ENCODE assay signal across 8 cellular contexts in genomic region chr6:159968295-159969203, GRCh38. TPM values are rescaled to one million over a fixed set of nuclear protein-coding genes. Genes with fewer than 3 reads are reported as not detected.
A peak's percentile ranks its signal among the peaks of the same experiment; 100 is the strongest.
DNase-seq lines count a peak whose midpoint lies in the region; ATAC-seq and TF ChIP-seq lines count a peak whose summit lies in the region.

TSS of gene IGF2R (plus strand) at chr6:159969082. CDS start at chr6:159969247, 165 bp downstream.

- H3K36me3 ChIP-seq in trophoblast cell (ENCODE audit: control insufficient read depth in 1 of 2, insufficient read depth in 2 of 2, low read length in 2 of 2) (peaks cover 0 to 5% of the 10 kb centered on the region in 2 experiments), tibial artery (no peaks in the 10 kb centered on the region)

- H3K9me3 ChIP-seq in trophoblast cell (ENCODE audit: insufficient read depth, low read depth, low read length) (peaks cover 2% of the 10 kb centered on the region), tibial artery (no peaks in the 10 kb centered on the region)

- H3K4me3 ChIP-seq in GM12865 (ENCODE audit: low read depth, low read length) (peak within 1 kb of the TSS; percentile 85), trophoblast cell (ENCODE audit: low read depth, low read length) (peak within 1 kb of the TSS; percentile 100), tibial artery (peak within 1 kb of the TSS; percentile 97 to 100)

- H4K12ac ChIP-seq in trophoblast cell (ENCODE audit: low read depth, low read length): peak within 1 kb of the TSS; percentile 90

- peak within 1 kb of the TSS; percentile 94 for H2AK5ac ChIP-seq in trophoblast cell (ENCODE audit: low read length)

- H2BK5ac ChIP-seq in trophoblast cell (ENCODE audit: low read depth, low read length, poor library complexity): peak within 1 kb of the TSS; percentile 74

- H3K4me3 Mint-ChIP-seq in activated naive CD8-positive, alpha-beta T cell treated with anti-CD3 and anti-CD28 coated beads, Interleukin-2, amount 50 U/mL, for 24 hours: peak within 1 kb of the TSS; percentile 97

- H2BK120ac ChIP-seq in trophoblast cell (ENCODE audit: insufficient read depth, low read length, poor library complexity): peak within 1 kb of the TSS; percentile 94

- H2BK12ac ChIP-seq in trophoblast cell (ENCODE audit: low read length): peak within 1 kb of the TSS; percentile 62

- peak within 1 kb of the TSS; percentile 89 for H3K4ac ChIP-seq in trophoblast cell (ENCODE audit: low read depth, low read length)

- peak within 1 kb of the TSS; percentile 92 for H2AFZ ChIP-seq in trophoblast cell (ENCODE audit: insufficient read depth, low read length, poor library complexity)

- intact Hi-C loops in Right ventricle myocardium superior (cut with DNase I): loop anchor here (5.0 kb wide), 1 partner anchor 74 kb away; no protein-coding TSS in a partner anchor
- intact Hi-C loops in tibial artery (cut with DNase I; ENCODE audit: low total_unique reads): loop anchor here (5.0 kb wide), 1 partner anchor 176 kb away; the partner anchor contains the start of gene MRPL18

- H3K9ac ChIP-seq in trophoblast cell (ENCODE audit: low read length): peak within 1 kb of the TSS; percentile 98

- H3K4me1 ChIP-seq in trophoblast cell (ENCODE audit: control insufficient read depth in 1 of 2, insufficient read depth in 2 of 2, low read length in 2 of 2) (peaks cover 3 to 9% of the 10 kb centered on the region in 2 experiments), tibial artery (peaks cover 0 to 36% (median 16%) of the 10 kb centered on the region in 4 donors)

- no CpG with 5 or more reads among the region's 68 CpGs for WGBS in trophoblast cell (ENCODE audit: extremely low coverage, insufficient coverage, insufficient read length)

- peaks cover 24% of the 10 kb centered on the region for H3K79me2 ChIP-seq in trophoblast cell (ENCODE audit: control insufficient read depth, insufficient read depth, low read length, poor library complexity)

- peak; percentile 84 for ATAC-seq in HG02571 (IDR thresholded peaks at IDR 0.05; ENCODE audit: unreplicated experiment)
- peak; percentile 83 for ATAC-seq in activated naive CD8-positive, alpha-beta T cell treated with anti-CD3 and anti-CD28 coated beads, Interleukin-2, amount 50 U/mL, for 24 hours
- peak; percentile 95 for ATAC-seq in Right ventricle myocardium superior (ENCODE audit: poor library complexity)

- H3K79me1 ChIP-seq in trophoblast cell (ENCODE audit: low read length): peaks cover 11% of the 10 kb centered on the region

- no peaks in the 10 kb centered on the region for H3K27me3 ChIP-seq in trophoblast cell (ENCODE audit: insufficient read depth, low read length)
- H3K27me3 ChIP-seq in tibial artery: no peaks in the 10 kb centered on the region

- H3K9me3 Mint-ChIP-seq in activated naive CD8-positive, alpha-beta T cell treated with anti-CD3 and anti-CD28 coated beads, Interleukin-2, amount 50 U/mL, for 24 hours: no peaks in the 10 kb centered on the region

- H3K27ac Mint-ChIP-seq in activated naive CD8-positive, alpha-beta T cell treated with anti-CD3 and anti-CD28 coated beads, Interleukin-2, amount 50 U/mL, for 24 hours: peak within 1 kb of the TSS; percentile 93

- H3K27ac ChIP-seq in trophoblast cell (ENCODE audit: low read depth, low read length) (peak within 1 kb of the TSS; percentile 84), tibial artery (peak within 1 kb of the TSS; percentile 89 to 91)

- no peaks in the 10 kb centered on the region for H3K27me3 Mint-ChIP-seq in activated naive CD8-positive, alpha-beta T cell treated with anti-CD3 and anti-CD28 coated beads, Interleukin-2, amount 50 U/mL, for 24 hours

- DNase-seq in GM12865 (ENCODE audit: low read depth) (peak; percentile 96), NCI-H1048 (lab: John Stamatoyannopoulos, UW) (peak; percentile 88), T follicular helper cell (ENCODE audit: low read depth) (peak; percentile 92), Right ventricle myocardium superior (peak; percentile 96), trophoblast cell (peak; percentile 87 to 92), tibial artery (peak; percentile 95 to 96)
- DNase-seq in activated naive CD8-positive, alpha-beta T cell treated with anti-CD3 and anti-CD28 coated beads, Interleukin-2, amount 50 U/mL, for 24 hours: peak; percentile 95

- H3K18ac ChIP-seq in trophoblast cell (ENCODE audit: low read length): peak within 1 kb of the TSS; percentile 84

- TF ChIP-seq CTCF in GM12865 (IDR thresholded peaks at IDR 0.05; ENCODE audit: insufficient read depth, low read depth, low read length, missing control alignments) (no peak), tibial artery (IDR thresholded peaks at IDR 0.05) (peak; percentile 17 to 35)

- peak within 1 kb of the TSS; percentile 96 for H3K14ac ChIP-seq in trophoblast cell (ENCODE audit: low read length)

- peaks cover 41% of the 10 kb centered on the region for H3K4me1 Mint-ChIP-seq in activated naive CD8-positive, alpha-beta T cell treated with anti-CD3 and anti-CD28 coated beads, Interleukin-2, amount 50 U/mL, for 24 hours

- H3K36me3 Mint-ChIP-seq in activated naive CD8-positive, alpha-beta T cell treated with anti-CD3 and anti-CD28 coated beads, Interleukin-2, amount 50 U/mL, for 24 hours (ENCODE audit: low read depth): peaks cover 25% of the 10 kb centered on the region

- peak within 1 kb of the TSS; percentile 93 for H3K4me2 ChIP-seq in trophoblast cell (ENCODE audit: low read length)

- no peak within 1 kb of the TSS for H3K23ac ChIP-seq in trophoblast cell (ENCODE audit: low read length)

- peak within 1 kb of the TSS; percentile 94 for H4K91ac ChIP-seq in trophoblast cell (ENCODE audit: low read depth, low read length)

- peak within 1 kb of the TSS; percentile 97 for H4K8ac ChIP-seq in trophoblast cell (ENCODE audit: low read depth, low read length)

RNA-seq across cellular contexts. Expression of gene IGF2R, which starts in this region (rescaled TPM):
- total RNA-seq in Right ventricle myocardium superior: 68.4 TPM
- polyA plus RNA-seq in trophoblast cell (2013): 42.7 and 44.7 TPM in 2 replicates

Comparison
In these comparisons a context has a peak if more than half of its experiments do, and no peak if none do; other contexts are left out.
1. Peak in every context shown above with its lines: DNase-seq, ATAC-seq, H3K4me3 ChIP-seq and H3K27ac ChIP-seq.